In genomic region chr2:86213056-86213455, GRCh38 we compare ENCODE assay signal across 23 cellular contexts. TPM values are rescaled to one million over a fixed set of nuclear protein-coding genes. Genes with fewer than 3 reads are reported as not detected.
DNase-seq lines count a peak whose midpoint lies in the region; ATAC-seq, FAIRE-seq and TF ChIP-seq lines count a peak whose summit lies in the region.
"Had no signal": no experiment of that assay in that cellular context is flagged by ENCODE, and none has a peak within 500 bp of the region (broad histone marks: within the 10 kb centered on the region; RNA-seq: fewer than 3 reads in every experiment).

No MANE protein-coding gene starts in this region.

- H3K4me3 ChIP-seq in liver (ENCODE audit: low read depth in 1 of 3, low read length in 3 of 3): no peak overlapping the region
- H3K4me3 ChIP-seq in HepG2 (replicated peaks in 1 of 3; ENCODE audit: insufficient read depth in 1 of 3, low read depth in 2 of 3, low read length in 3 of 3): no peak overlapping the region
- no peak overlapping the region for H3K4me3 ChIP-seq in PC-3 (ENCODE audit: low read length)
- no peak overlapping the region for H3K4me3 ChIP-seq in transverse colon
- H3K4me3 ChIP-seq: BLaER1 treated with 17β-estradiol and CSF1 and Interleukin-3, amounts not matched to agents 10 nM and 100 nM; heart left ventricle; thyroid gland had no signal

- H3F3A ChIP-seq in PC-3 (ENCODE audit: low read length, unreplicated experiment): no peaks in the 10 kb centered on the region

- H3K4me2 ChIP-seq in HepG2 (ENCODE audit: low read depth, low read length) (no peak overlapping the region), PC-3 (ENCODE audit: low read length) (no peak overlapping the region)
- H3K4me2 ChIP-seq: BLaER1 treated with 17β-estradiol and CSF1 and Interleukin-3, amounts not matched to agents 10 nM and 100 nM had no signal

- ATAC-seq in HepG2 (no peak), PC-3 (peak; percentile 93), left lobe of liver (peak; percentile 57), GM18505 (IDR thresholded peaks at IDR 0.05; ENCODE audit: unreplicated experiment) (no peak)
- ATAC-seq: activated naive CD4-positive, alpha-beta T cell treated with anti-CD3 and anti-CD28 coated beads, Interleukin-2, amount 50 U/mL, for 72 hours; heart left ventricle; right cardiac atrium; Right ventricle myocardium inferior; stimulated activated naive CD8-positive, alpha-beta T cell treated with anti-CD3 and anti-CD28 coated beads, Interleukin-15, Interleukin-2, amounts not matched to agents 100 U/mL and 50 U/mL, for 24 hours had no signal

- H3K9ac ChIP-seq in liver (ENCODE audit: low read depth in 1 of 2, low read length in 2 of 2) (no peak overlapping the region), HepG2 (ENCODE audit: insufficient read depth, low read depth, low read length) (no peak overlapping the region), PC-3 (ENCODE audit: low read length) (no peak overlapping the region)
- H3K9ac ChIP-seq: BLaER1 treated with 17β-estradiol and CSF1 and Interleukin-3, amounts not matched to agents 10 nM and 100 nM; parathyroid adenoma had no signal

- intact Hi-C loops in HepG2 (cut with micrococcal nuclease; ENCODE audit: unreplicated experiment) (no loop called here), PC-3 (cut with micrococcal nuclease) (no loop called here), transverse colon (cut with DNase I; ENCODE audit: low total_unique reads) (no loop called here)

- H3K4me1 ChIP-seq in liver (ENCODE audit: control insufficient read depth in 4 of 4, insufficient read depth in 4 of 4, low read length in 3 of 4): peaks cover 2 to 29% (median 21%) of the 10 kb centered on the region in 4 donors
- H3K4me1 ChIP-seq in HepG2 (ENCODE audit: insufficient read depth, low read length): peaks cover 65% of the 10 kb centered on the region
- no peaks in the 10 kb centered on the region for H3K4me1 ChIP-seq in PC-3 (ENCODE audit: insufficient read depth, low read length)
- peaks cover 6 to 48% (median 21%) of the 10 kb centered on the region in 4 donors for H3K4me1 ChIP-seq in transverse colon
- H3K4me1 ChIP-seq: parathyroid adenoma had no signal

- H3K27ac ChIP-seq in liver (ENCODE audit: low read depth in 1 of 2, low read length in 2 of 2) (no peak overlapping the region), HepG2 (ENCODE audit: extremely low read length, insufficient read depth, low read length) (no peak overlapping the region), PC-3 (ENCODE audit: low read length) (peak overlapping the region; percentile 40), transverse colon (peak overlapping the region; percentile 49 to 68 (median 58))
- H3K27ac ChIP-seq: BLaER1 treated with 17β-estradiol and CSF1 and Interleukin-3, amounts not matched to agents 10 nM and 100 nM; epithelial cell of prostate; parathyroid adenoma; thyroid gland had no signal

- 20% methylated on average over 1 of the region's 1 CpG for WGBS in liver
- 76% methylated on average over 1 of the region's 1 CpG for WGBS in HepG2 (ENCODE audit: low lambda C conversion rate)
- WGBS in transverse colon (ENCODE audit: low coverage in 1 of 2), 2 donors: 32 to 36% methylated on average over 1 of the region's 1 CpG

- DNase-seq in HepG2 (ENCODE audit: low spot score): no peak
- DNase-seq in PC-3: peak; percentile 11
- no peak for DNase-seq in left lobe of liver (ENCODE audit: low spot score)
- no peak for DNase-seq in transverse colon
- no peak for DNase-seq in NCI-H446 treated with DMSO at 0.1 percent for 48 hours (lab: John Stamatoyannopoulos, UW)
- no peak for DNase-seq in activated CD4-positive, alpha-beta T cell treated with anti-CD3 and anti-CD28 coated beads, Interleukin-2, amount 50 U/mL, for 1 hour
- DNase-seq: central memory CD4-positive, alpha-beta T cell; EL; heart left ventricle; midbrain; NCI-H1436; NCI-H748 treated with DMSO at 0.1 percent for 48 hours; right cardiac atrium; stimulated activated naive CD8-positive, alpha-beta T cell treated with anti-CD3 and anti-CD28 coated beads, Interleukin-15, Interleukin-2, amounts not matched to agents 100 U/mL and 50 U/mL, for 24 hours; T-helper 9 cell; thyroid gland had no signal

- in situ Hi-C loops in HepG2 (cut with HindIII; ENCODE audit: extremely low pct_ligation_motif_present, low pct_unique_long_range_greater_than_20kb): no loop called here
- in situ Hi-C loops in transverse colon (cut with MboI; ENCODE audit: low pct_ligation_motif_present in 1 of 4, low pct_unique_long_range_greater_than_20kb in 1 of 4, low sequenced_read_pairs in 3 of 4): loop anchor here in 1 of 4 donors (25.0 kb wide), 1 partner anchor 149 kb away; no protein-coding TSS in a partner anchor

- no peak for TF ChIP-seq EP300 in HepG2 (IDR thresholded peaks at IDR 0.05; ENCODE audit: low read depth in 2 of 2, low read length in 2 of 2)
- TF ChIP-seq EP300 in HepG2 (CRISPR knock-in tag; IDR thresholded peaks at IDR 0.05; ENCODE audit: borderline replicate concordance): no peak
- TF ChIP-seq EP300 in transverse colon (IDR thresholded peaks at IDR 0.05; ENCODE audit: low read depth): no peak

- no peak for FAIRE-seq in HepG2 (lab: Jason Lieb, UNC)

- TF ChIP-seq RAD21 in liver (IDR thresholded peaks at IDR 0.05): no peak
- TF ChIP-seq RAD21 in HepG2 (CRISPR knock-in tag; IDR thresholded peaks at IDR 0.05): no peak

- TF ChIP-seq POLR2A in HepG2 (IDR thresholded peaks at IDR 0.05; ENCODE audit: insufficient read depth in 1 of 2, low read depth in 2 of 2, low read length in 2 of 2): no peak
- no peak for TF ChIP-seq POLR2A in transverse colon (IDR thresholded peaks at IDR 0.05)
- no peak for TF ChIP-seq POLR2A in GM18505 (IDR thresholded peaks at IDR 0.05; ENCODE audit: borderline replicate concordance, extremely low read depth, insufficient read depth, insufficient read length)

- no peaks in the 10 kb centered on the region for H3K9me2 ChIP-seq in PC-3 (replicated peaks; ENCODE audit: low read length)

- POLR2A ChIA-PET in HepG2 (lab: Yijun Ruan, JAX): no interaction called here
- POLR2A ChIA-PET in PC-3 (lab: Charles Lee; ENCODE audit: unreplicated experiment): no interaction called here

- H4K20me1 ChIP-seq in HepG2 (ENCODE audit: insufficient read depth, low read length) (no peaks in the 10 kb centered on the region), PC-3 (ENCODE audit: low read length) (no peaks in the 10 kb centered on the region)
- H4K20me1 ChIP-seq: BLaER1 treated with 17β-estradiol and CSF1 and Interleukin-3, amounts not matched to agents 10 nM and 100 nM had no signal

- no peaks in the 10 kb centered on the region for H3K9me3 ChIP-seq in liver (ENCODE audit: control insufficient read depth in 4 of 4, low read length in 3 of 4)
- H3K9me3 ChIP-seq in HepG2 (ENCODE audit: low read length): no peaks in the 10 kb centered on the region
- H3K9me3 ChIP-seq in PC-3 (ENCODE audit: low read length): no peaks in the 10 kb centered on the region
- no peaks in the 10 kb centered on the region for H3K9me3 ChIP-seq in transverse colon
- H3K9me3 ChIP-seq: heart left ventricle, thyroid gland had no signal

- peaks cover 3 to 28% (median 18%) of the 10 kb centered on the region in 4 donors for H3K36me3 ChIP-seq in liver (ENCODE audit: control insufficient read depth in 4 of 4, insufficient read depth in 3 of 4, low read depth in 1 of 4, low read length in 3 of 4)
- peaks cover 19 to 56% of the 10 kb centered on the region in 2 experiments for H3K36me3 ChIP-seq in HepG2 (replicated peaks in 1 of 2; ENCODE audit: control insufficient read depth in 1 of 2, insufficient read depth in 2 of 2, low read length in 2 of 2)
- peaks cover 47% of the 10 kb centered on the region; the same call in 1 of the 2 replicates for H3K36me3 ChIP-seq in PC-3 (ENCODE audit: low read depth, low read length)
- H3K36me3 ChIP-seq in transverse colon: peaks cover 0 to 25% (median 12%) of the 10 kb centered on the region in 4 donors

- H2AFZ ChIP-seq in HepG2 (ENCODE audit: low read length): no peak overlapping the region
- H2AFZ ChIP-seq in PC-3 (ENCODE audit: low read length): no peak overlapping the region
- H2AFZ ChIP-seq: parathyroid adenoma had no signal

- H3K79me2 ChIP-seq in HepG2 (ENCODE audit: insufficient read depth, low read length): no peaks in the 10 kb centered on the region
- H3K79me2 ChIP-seq in PC-3 (ENCODE audit: low read length): no peaks in the 10 kb centered on the region
- H3K79me2 ChIP-seq: parathyroid adenoma had no signal

- no peaks in the 10 kb centered on the region for H3K27me3 ChIP-seq in liver (ENCODE audit: control insufficient read depth in 4 of 4, insufficient read depth in 4 of 4, low read length in 3 of 4)
- H3K27me3 ChIP-seq in HepG2 (ENCODE audit: control insufficient read depth in 1 of 2, insufficient read depth in 2 of 2, low read length in 2 of 2): no peaks in the 10 kb centered on the region
- no peaks in the 10 kb centered on the region for H3K27me3 ChIP-seq in PC-3 (ENCODE audit: low read length)
- no peaks in the 10 kb centered on the region for H3K27me3 ChIP-seq in transverse colon
- H3K27me3 ChIP-seq: BLaER1 treated with 17β-estradiol and CSF1 and Interleukin-3, amounts not matched to agents 10 nM and 100 nM; heart left ventricle; thyroid gland had no signal

- TF ChIP-seq CTCF in liver (IDR thresholded peaks at IDR 0.05; ENCODE audit: low read depth, low read length, missing input control) (no peak), HepG2 (CRISPR knock-in tag; IDR thresholded peaks at IDR 0.05) (no peak), PC-3 (conservative IDR thresholded peaks at IDR 0.05; ENCODE audit: low read depth, low read length) (no peak), transverse colon (IDR thresholded peaks at IDR 0.05) (no peak)

- BruUV-seq in HepG2 (replicated peaks; lab: Mats Ljungman, UMichigan): no TSS peak
- BruUV-seq in PC-3 (replicated peaks; lab: Mats Ljungman, UMichigan): no TSS peak

- CTCF ChIA-PET in HepG2 (lab: Yijun Ruan, JAX; ENCODE audit: low intra/inter-chr PET ratio, low total read pairs): no interaction called here
- CTCF ChIA-PET in PC-3 (lab: Charles Lee): interaction anchor here (0.5 to 1.2 kb wide), 2 partner anchors 160 to 306 kb away, joined by 3 read pairs; no protein-coding TSS in a partner anchor

RNA-seq across cellular contexts. Expression of gene MRPL35, which starts 13.8 kb away (rescaled TPM):
- total RNA-seq in liver (10 to 100 TPM; 19.8 to 32.3 TPM), HepG2 (2016; rRNA removed; fragmentation: Illumina TruSeq; extraction: Trizol) (97.1 and 152 TPM in 2 replicates), PC-3 (2014; rRNA removed) (27.4 and 39.3 TPM in 2 replicates), left lobe of liver (23.1 TPM), transverse colon (10 to 100 TPM in 3 of 4 donors, 1 to 10 TPM in 1; 7.2 to 53.2 (median 38.4) TPM)
- polyA plus RNA-seq in liver (10 to 100 TPM; 33.8 to 36.9 TPM), HepG2 (2011; rRNA removed) (80.5 and 86.1 TPM in 2 replicates)
- total RNA-seq in HepG2 (2016; cell fraction: cytosol; rRNA removed; fragmentation: Illumina TruSeq; extraction: Trizol; ENCODE audit: low read depth): 25.4 and 27.6 TPM in 2 replicates
- 97.8 and 161 TPM in 2 replicates for total RNA-seq in HepG2 (2016; cell fraction: insoluble cytoplasmic fraction; rRNA removed; fragmentation: Illumina TruSeq; extraction: Trizol)
- 21.6 and 28.9 TPM in 2 replicates for total RNA-seq in HepG2 (2016; cell fraction: membrane; rRNA removed; fragmentation: Illumina TruSeq; extraction: Trizol)
- total RNA-seq in HepG2 (2016; cell fraction: nucleus; rRNA removed; fragmentation: Illumina TruSeq; extraction: Trizol): 35.9 and 40.2 TPM in 2 replicates
- 62.3 and 68.7 TPM in 2 replicates for polyA plus RNA-seq in HepG2 (2011; cell fraction: cytosol; rRNA removed)
- polyA plus RNA-seq in HepG2 (2011; cell fraction: nucleus; rRNA removed): 40.2 and 46.3 TPM in 2 replicates
- 31.5 and 48.9 TPM in 2 replicates for polyA plus RNA-seq in HepG2 (2012)
- polyA plus RNA-seq in HepG2 (2016; cell fraction: cytosol; fragmentation: Illumina TruSeq; extraction: Trizol; ENCODE audit: low read depth): 21.8 and 23.1 TPM in 2 replicates
- polyA plus RNA-seq in HepG2 (2016; cell fraction: insoluble cytoplasmic fraction; fragmentation: Illumina TruSeq; extraction: Trizol; ENCODE audit: low read depth): 148 and 150 TPM in 2 replicates
- 17.2 and 19.6 TPM in 2 replicates for polyA plus RNA-seq in HepG2 (2016; cell fraction: membrane; fragmentation: Illumina TruSeq; extraction: Trizol; ENCODE audit: low read depth)
- polyA plus RNA-seq in HepG2 (2016; cell fraction: nucleus; fragmentation: Illumina TruSeq; extraction: Trizol; ENCODE audit: insufficient read depth, low read depth): 55.3 and 64.5 TPM in 2 replicates
- 143 and 152 TPM in 2 replicates for polyA minus RNA-seq in HepG2 (2011; rRNA and poly(A)+ RNA removed; ENCODE audit: low replicate concordance)
- 21.9 and 30.4 TPM in 2 replicates for polyA minus RNA-seq in HepG2 (2011; cell fraction: cytosol; rRNA and poly(A)+ RNA removed)
- 27.9 and 35.1 TPM in 2 replicates for polyA minus RNA-seq in HepG2 (2011; cell fraction: nucleus; rRNA and poly(A)+ RNA removed)

RNA-seq across cellular contexts. Expression of gene IMMT, which starts 17.8 kb away (rescaled TPM):
- total RNA-seq in liver (10 to 100 TPM; 38.3 to 48.3 TPM), HepG2 (2016; rRNA removed; fragmentation: Illumina TruSeq; extraction: Trizol) (119 and 174 TPM in 2 replicates), PC-3 (2014; rRNA removed) (97.7 and 106 TPM in 2 replicates), left lobe of liver (50.1 TPM), transverse colon (100 to 1,000 TPM in 1 of 4 donors, 10 to 100 TPM in 3; 44.4 to 149 (median 85.8) TPM)
- polyA plus RNA-seq in liver (10 to 100 TPM; 45.5 to 49.1 TPM), HepG2 (2011; rRNA removed) (52.3 and 63.5 TPM in 2 replicates)
- 15.3 and 18.4 TPM in 2 replicates for total RNA-seq in HepG2 (2016; cell fraction: cytosol; rRNA removed; fragmentation: Illumina TruSeq; extraction: Trizol; ENCODE audit: low read depth)
- 120 and 173 TPM in 2 replicates for total RNA-seq in HepG2 (2016; cell fraction: insoluble cytoplasmic fraction; rRNA removed; fragmentation: Illumina TruSeq; extraction: Trizol)
- total RNA-seq in HepG2 (2016; cell fraction: membrane; rRNA removed; fragmentation: Illumina TruSeq; extraction: Trizol): 33.8 and 38.5 TPM in 2 replicates
- 77.7 and 86.2 TPM in 2 replicates for total RNA-seq in HepG2 (2016; cell fraction: nucleus; rRNA removed; fragmentation: Illumina TruSeq; extraction: Trizol)
- polyA plus RNA-seq in HepG2 (2011; cell fraction: cytosol; rRNA removed): 44.9 and 51.8 TPM in 2 replicates
- polyA plus RNA-seq in HepG2 (2011; cell fraction: nucleus; rRNA removed): 33.6 and 36.1 TPM in 2 replicates
- 82.6 and 99.8 TPM in 2 replicates for polyA plus RNA-seq in HepG2 (2012)
- polyA plus RNA-seq in HepG2 (2016; cell fraction: cytosol; fragmentation: Illumina TruSeq; extraction: Trizol; ENCODE audit: low read depth): 12.7 and 14.4 TPM in 2 replicates
- polyA plus RNA-seq in HepG2 (2016; cell fraction: insoluble cytoplasmic fraction; fragmentation: Illumina TruSeq; extraction: Trizol; ENCODE audit: low read depth): 192 and 195 TPM in 2 replicates
- polyA plus RNA-seq in HepG2 (2016; cell fraction: membrane; fragmentation: Illumina TruSeq; extraction: Trizol; ENCODE audit: low read depth): 23.3 and 29.6 TPM in 2 replicates
- polyA plus RNA-seq in HepG2 (2016; cell fraction: nucleus; fragmentation: Illumina TruSeq; extraction: Trizol; ENCODE audit: insufficient read depth, low read depth): 110 TPM in 2 replicates
- polyA minus RNA-seq in HepG2 (2011; rRNA and poly(A)+ RNA removed; ENCODE audit: low replicate concordance): 58.1 and 76.7 TPM in 2 replicates
- 66.1 and 82.3 TPM in 2 replicates for polyA minus RNA-seq in HepG2 (2011; cell fraction: cytosol; rRNA and poly(A)+ RNA removed)
- polyA minus RNA-seq in HepG2 (2011; cell fraction: nucleus; rRNA and poly(A)+ RNA removed): 88.0 and 90.4 TPM in 2 replicates

Comparison
In these comparisons a context has a peak if more than half of its experiments do, and no peak if none do; other contexts are left out.
1. H3K27ac ChIP-seq: peak in PC-3 (single experiment) and transverse colon (4 of 4); none in liver (0 of 2) and HepG2 (single experiment).
2. ATAC-seq: peak in PC-3 (single experiment) and left lobe of liver (single experiment); none in HepG2 (single experiment) and GM18505 (single experiment).